19 cellular contexts compared by ENCODE assay signal in the genomic region with DNA sequence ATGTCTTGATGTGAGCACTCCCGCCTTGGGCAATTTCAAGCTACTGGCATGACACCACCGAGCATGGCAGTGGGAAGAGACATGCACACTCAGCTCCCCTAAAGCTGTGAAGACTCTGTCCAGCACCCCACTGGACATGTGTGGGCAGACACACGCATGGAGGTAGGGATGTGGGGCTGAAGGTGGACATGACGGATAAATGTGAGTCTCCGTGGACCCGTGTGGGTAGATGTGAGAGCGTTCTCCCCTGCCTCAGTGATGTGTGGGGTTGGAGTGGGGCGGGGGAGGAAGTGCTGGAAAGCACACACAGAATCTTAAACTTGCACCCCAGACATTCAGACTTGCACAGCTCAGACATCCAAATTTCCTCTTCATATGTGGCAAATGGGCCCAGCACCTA. TPM values are rescaled to one million over a fixed set of nuclear protein-coding genes. Genes with fewer than 3 reads are reported as not detected.
A peak's percentile ranks its signal among the peaks of the same experiment; 100 is the strongest.
DNase-seq lines count a peak whose midpoint lies in the region; ATAC-seq and TF ChIP-seq lines count a peak whose summit lies in the region.
"Had no signal": no experiment of that assay in that cellular context is flagged by ENCODE, and none has a peak within 500 bp of the region (broad histone marks: within the 10 kb centered on the region; RNA-seq: fewer than 3 reads in every experiment).

No MANE protein-coding gene starts in this region.

- H3K9me3 Mint-ChIP-seq in type B pancreatic cell, result no peaks in the 10 kb centered on the region

- TF ChIP-seq POLR2A in GM18505 (IDR thresholded peaks at IDR 0.05; ENCODE audit: borderline replicate concordance, extremely low read depth, insufficient read depth, insufficient read length), result no peak

- peaks cover 77% of the 10 kb centered on the region for H3K27me3 Mint-ChIP-seq in type B pancreatic cell

- DNase-seq in trophoblast cell, result no peak
- DNase-seq in type B pancreatic cell (ENCODE audit: extremely low spot score, unreplicated experiment), result no peak
- no peak for DNase-seq in GM13977 (ENCODE audit: low spot score)
- DNase-seq: BE2C, EL, GF-D8, GOT3, KG1, NCI-H1436, PC-3, Right ventricle myocardium superior had no signal

- H3K27ac Mint-ChIP-seq in type B pancreatic cell, result no peak overlapping the region

- peak overlapping the region; percentile 11 for H3K4me3 Mint-ChIP-seq in type B pancreatic cell

- H2BK12ac ChIP-seq in trophoblast cell (ENCODE audit: low read length), result no peak overlapping the region

- H2BK5ac ChIP-seq in trophoblast cell (ENCODE audit: low read depth, low read length, poor library complexity), result no peak overlapping the region

- H3K4me1 Mint-ChIP-seq in type B pancreatic cell (ENCODE audit: unreplicated experiment), result peaks cover 4% of the 10 kb centered on the region

- no peaks in the 10 kb centered on the region for H3K36me3 ChIP-seq in trophoblast cell (ENCODE audit: control insufficient read depth in 1 of 2, insufficient read depth in 2 of 2, low read length in 2 of 2)
- H3K36me3 ChIP-seq: BE2C had no signal

- peaks cover 19% of the 10 kb centered on the region for H3K36me3 Mint-ChIP-seq in type B pancreatic cell

- H4K8ac ChIP-seq in trophoblast cell (ENCODE audit: low read depth, low read length), result no peak overlapping the region

- no peak overlapping the region for H4K12ac ChIP-seq in trophoblast cell (ENCODE audit: low read depth, low read length)

- H3K4me2 ChIP-seq in trophoblast cell (ENCODE audit: low read length), result no peak overlapping the region

- ATAC-seq in esophagus mucosa (peak; percentile 8), GM18505 (IDR thresholded peaks at IDR 0.05; ENCODE audit: unreplicated experiment) (no peak), GM18867 (IDR thresholded peaks at IDR 0.05; ENCODE audit: unreplicated experiment) (no peak)
- ATAC-seq: PC-3 had no signal

- H3K27ac ChIP-seq in VCaP, result peak overlapping the region; percentile 31; the same call in 1 of the 2 replicates
- H3K27ac ChIP-seq in trophoblast cell (ENCODE audit: low read depth, low read length), result no peak overlapping the region

- H3K9me3 ChIP-seq in trophoblast cell (ENCODE audit: insufficient read depth, low read depth, low read length), result peaks cover 7% of the 10 kb centered on the region
- H3K9me3 ChIP-seq: BE2C had no signal

- H3K4me1 ChIP-seq in trophoblast cell (ENCODE audit: control insufficient read depth in 1 of 2, insufficient read depth in 2 of 2, low read length in 2 of 2), result peaks cover 5 to 16% of the 10 kb centered on the region in 2 experiments

- H3K4ac ChIP-seq in trophoblast cell (ENCODE audit: low read depth, low read length), result no peak overlapping the region

- H3K14ac ChIP-seq in trophoblast cell (ENCODE audit: low read length), result no peak overlapping the region

- WGBS in trophoblast cell (ENCODE audit: extremely low coverage, insufficient coverage, insufficient read length), result no CpG with 5 or more reads among the region's 8 CpGs

- no peak overlapping the region for H4K91ac ChIP-seq in trophoblast cell (ENCODE audit: low read depth, low read length)

- in situ Hi-C loops in GM13977 (cut with MboI; ENCODE audit: low pct_unique_long_range_greater_than_20kb, low sequenced_read_pairs, unreplicated experiment), result no loop called here

- H3K18ac ChIP-seq in trophoblast cell (ENCODE audit: low read length), result no peak overlapping the region

- no peaks in the 10 kb centered on the region for H3K79me1 ChIP-seq in trophoblast cell (ENCODE audit: low read length)

- peaks cover 24% of the 10 kb centered on the region for H3K27me3 ChIP-seq in trophoblast cell (ENCODE audit: insufficient read depth, low read length)
- H3K27me3 ChIP-seq: BE2C had no signal

- TF ChIP-seq CTCF in VCaP (conservative IDR thresholded peaks at IDR 0.05), result no peak
- TF ChIP-seq CTCF in type B pancreatic cell (conservative IDR thresholded peaks at IDR 0.05), result no peak
- TF ChIP-seq CTCF in GM13977 (IDR thresholded peaks at IDR 0.05; ENCODE audit: extremely low read depth, insufficient read depth, missing control alignments), result no peak

- H2BK120ac ChIP-seq in trophoblast cell (ENCODE audit: insufficient read depth, low read length, poor library complexity), result no peak overlapping the region

- no peak overlapping the region for H3K9ac ChIP-seq in trophoblast cell (ENCODE audit: low read length)

- no peaks in the 10 kb centered on the region for H3K79me2 ChIP-seq in trophoblast cell (ENCODE audit: control insufficient read depth, insufficient read depth, low read length, poor library complexity)

- H3K23ac ChIP-seq in trophoblast cell (ENCODE audit: low read length), result no peak overlapping the region

- no peak overlapping the region for H2AK5ac ChIP-seq in trophoblast cell (ENCODE audit: low read length)

- H3K4me3 ChIP-seq in trophoblast cell (ENCODE audit: low read depth, low read length), result peak overlapping the region; percentile 27

- H2AFZ ChIP-seq in trophoblast cell (ENCODE audit: insufficient read depth, low read length, poor library complexity), result no peak overlapping the region

RNA-seq across cellular contexts. Expression of a gene that starts 12.6 kb away (rescaled TPM):
- total RNA-seq in esophagus mucosa, result 0.12 TPM
- polyA plus RNA-seq in trophoblast cell (2013), result 0.29 and 0.36 TPM in 2 replicates
- 2.1 and 3.0 TPM in 2 replicates for total RNA-seq in type B pancreatic cell (ENCODE audit: low replicate concordance)
- total RNA-seq: A673, HT1080, NCI-H460, PC-3, RPMI7951 had no signal
